29 cellular contexts compared by ENCODE assay signal in the genomic region with DNA sequence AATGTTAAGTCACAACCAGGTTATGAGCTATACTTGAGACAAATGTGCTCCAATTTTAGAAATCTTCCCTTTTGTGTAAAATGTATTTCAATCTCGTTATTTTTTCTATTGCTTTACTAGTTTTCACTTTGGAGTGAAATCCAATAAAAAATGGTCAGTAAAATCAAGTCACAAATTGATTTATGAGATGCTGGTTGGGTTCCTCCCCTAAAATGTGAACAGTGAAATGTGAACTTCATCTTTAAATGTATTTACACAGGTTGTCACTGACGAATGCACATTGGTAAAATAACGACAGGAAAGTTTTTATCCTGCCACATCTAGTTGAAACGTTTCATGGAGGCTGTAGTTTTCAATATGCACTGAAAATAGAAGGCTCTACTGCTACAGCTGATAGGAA. TPM values are rescaled to one million over a fixed set of nuclear protein-coding genes. Genes with fewer than 3 reads are reported as not detected.
A peak's percentile ranks its signal among the peaks of the same experiment; 100 is the strongest.
DNase-seq lines count a peak whose midpoint lies in the region; ATAC-seq and TF ChIP-seq lines count a peak whose summit lies in the region.
"Had no signal": no experiment of that assay in that cellular context is flagged by ENCODE, and none has a peak within 500 bp of the region (broad histone marks: within the 10 kb centered on the region; RNA-seq: fewer than 3 reads in every experiment).

No MANE protein-coding gene starts in this region.

- H3K9me3 Mint-ChIP-seq in activated naive CD4-positive, alpha-beta T cell treated with anti-CD3 and anti-CD28 coated beads for 36 hours: peaks cover 6% of the 10 kb centered on the region
- H3K9me3 Mint-ChIP-seq: CD8-positive, alpha-beta T cell had no signal

- ATAC-seq in gastrocnemius medialis (no peak), HG03097 (IDR thresholded peaks at IDR 0.05; ENCODE audit: low FRiP score, unreplicated experiment) (no peak)
- ATAC-seq: CD8-positive, alpha-beta T cell; Right ventricle myocardium inferior; SK-N-SH treated with all-trans-retinoic acid at 6 μM for 48 hours had no signal

- H3K27ac ChIP-seq in gastrocnemius medialis: peak overlapping the region; percentile 63 to 77 (median 73)
- H3K27ac ChIP-seq: HL-60, PC-9, SJCRH30 had no signal

- H3K36me3 ChIP-seq in endocrine pancreas (ENCODE audit: control insufficient read depth, insufficient read depth, low read length) (no peaks in the 10 kb centered on the region), gastrocnemius medialis (no peaks in the 10 kb centered on the region)
- H3K36me3 ChIP-seq: SJCRH30 had no signal

- POLR2A ChIA-PET in HEK293T (lab: Yijun Ruan, JAX): interaction anchor here (0.6 kb wide), 1 partner anchor 255 kb away, joined by 3 read pairs; no protein-coding TSS in a partner anchor

- no peaks in the 10 kb centered on the region for H3K27me3 Mint-ChIP-seq in activated naive CD4-positive, alpha-beta T cell treated with anti-CD3 and anti-CD28 coated beads for 36 hours (ENCODE audit: low read depth)

- peak overlapping the region; percentile 97 for H3K4me3 ChIP-seq in endocrine pancreas (ENCODE audit: control insufficient read depth, insufficient read depth, low read length)
- H3K4me3 ChIP-seq in gastrocnemius medialis: peak overlapping the region in 3 of 4 donors; percentile 35 to 38 (median 37)
- H3K4me3 ChIP-seq: PC-9, SJCRH30 had no signal

- peaks cover 55% of the 10 kb centered on the region for H3K4me1 Mint-ChIP-seq in activated naive CD4-positive, alpha-beta T cell treated with anti-CD3 and anti-CD28 coated beads for 36 hours (ENCODE audit: low read depth)

- no peak for TF ChIP-seq CTCF in gastrocnemius medialis (IDR thresholded peaks at IDR 0.05 in 4 of 5, conservative IDR thresholded peaks at IDR 0.05 in 1 of 5)

- in situ Hi-C loops in gastrocnemius medialis (cut with MboI; ENCODE audit: low sequenced_read_pairs in 4 of 4): loop anchor here in 1 of 4 donors (25.0 kb wide), 1 partner anchor 1087 kb away; no protein-coding TSS in a partner anchor

- H3K9me3 ChIP-seq in endocrine pancreas (ENCODE audit: control insufficient read depth, low read length): no peaks in the 10 kb centered on the region
- no peaks in the 10 kb centered on the region for H3K9me3 ChIP-seq in gastrocnemius medialis
- H3K9me3 ChIP-seq: Caco-2 had no signal

- H3K4me1 ChIP-seq in endocrine pancreas (ENCODE audit: control insufficient read depth, insufficient read depth, low read length) (peaks cover 12% of the 10 kb centered on the region), gastrocnemius medialis (peaks cover 35 to 39% of the 10 kb centered on the region in 2 donors)
- H3K4me1 ChIP-seq: Caco-2 had no signal

- intact Hi-C loops in activated naive CD4-positive, alpha-beta T cell treated with anti-CD3 and anti-CD28 coated beads for 36 hours (cut with micrococcal nuclease): no loop called here
- intact Hi-C loops in gastrocnemius medialis (cut with DNase I; ENCODE audit: low total_unique reads): loop anchor here (2.0 kb wide), 1 partner anchor 82 kb away; no protein-coding TSS in a partner anchor

- DNase-seq in activated naive CD4-positive, alpha-beta T cell treated with anti-CD3 and anti-CD28 coated beads for 36 hours: no peak
- no peak for DNase-seq in activated naive CD4-positive, alpha-beta T cell (lab: John Stamatoyannopoulos, UW)
- DNase-seq in HEK293T (ENCODE audit: extremely low spot score) (no peak), gastrocnemius medialis (no peak)
- no peak for DNase-seq in central memory CD4-positive, alpha-beta T cell
- DNase-seq: C1 segment of cervical spinal cord; Caco-2; CD8-positive, alpha-beta T cell; DMS 273 treated with DMSO at 0.1 percent for 48 hours; DMS79 treated with DMSO at 0.1 percent for 48 hours; GF-D8; GOT3; HCEC 1CT; Karpas-422; MV-4-11; NCI-H1105; NCI-H1436 treated with DMSO at 0.1 percent for 48 hours; NCI-H187 treated with DMSO at 0.1 percent for 48 hours; NCI-H2107; NCI-H446; NCI-H524 treated with DMSO at 0.1 percent for 48 hours; NCI-H774; PC-9; SJCRH30 had no signal

- no peak overlapping the region for H3K9ac ChIP-seq in endocrine pancreas (ENCODE audit: control insufficient read depth, insufficient read depth, low read length)

- H3K27me3 ChIP-seq in endocrine pancreas (ENCODE audit: control insufficient read depth, insufficient read depth, low read length) (no peaks in the 10 kb centered on the region), gastrocnemius medialis (no peaks in the 10 kb centered on the region)
- H3K27me3 ChIP-seq: SJCRH30 had no signal

- no peak overlapping the region for H3K4me3 Mint-ChIP-seq in activated naive CD4-positive, alpha-beta T cell treated with anti-CD3 and anti-CD28 coated beads for 36 hours
- H3K4me3 Mint-ChIP-seq: CD8-positive, alpha-beta T cell had no signal

- H3K36me3 Mint-ChIP-seq in activated naive CD4-positive, alpha-beta T cell treated with anti-CD3 and anti-CD28 coated beads for 36 hours (ENCODE audit: low read depth): peaks cover 20% of the 10 kb centered on the region
- H3K36me3 Mint-ChIP-seq: CD8-positive, alpha-beta T cell had no signal

- CTCF ChIA-PET in activated naive CD4-positive, alpha-beta T cell treated with anti-CD3 and anti-CD28 coated beads for 36 hours (lab: Charles Lee): interaction anchor here (0.7 kb wide), 1 partner anchor 78 kb away, joined by 4 read pairs; no protein-coding TSS in a partner anchor
- CTCF ChIA-PET in HEK293T (lab: Yijun Ruan, JAX): no interaction called here

- no peak for TF ChIP-seq POLR2A in gastrocnemius medialis (IDR thresholded peaks at IDR 0.05)

- H3K27ac Mint-ChIP-seq in activated naive CD4-positive, alpha-beta T cell treated with anti-CD3 and anti-CD28 coated beads for 36 hours: peak overlapping the region; percentile 13
- H3K27ac Mint-ChIP-seq: CD8-positive, alpha-beta T cell had no signal

TF ChIP-seq in HEK293T, 16 proteins besides CTCF, POLR2A, EP300 and RAD21:
- no peak for TF ChIP-seq ZNF384 (IDR thresholded peaks at IDR 0.05)
- TF ChIP-seq, protein P1, sequence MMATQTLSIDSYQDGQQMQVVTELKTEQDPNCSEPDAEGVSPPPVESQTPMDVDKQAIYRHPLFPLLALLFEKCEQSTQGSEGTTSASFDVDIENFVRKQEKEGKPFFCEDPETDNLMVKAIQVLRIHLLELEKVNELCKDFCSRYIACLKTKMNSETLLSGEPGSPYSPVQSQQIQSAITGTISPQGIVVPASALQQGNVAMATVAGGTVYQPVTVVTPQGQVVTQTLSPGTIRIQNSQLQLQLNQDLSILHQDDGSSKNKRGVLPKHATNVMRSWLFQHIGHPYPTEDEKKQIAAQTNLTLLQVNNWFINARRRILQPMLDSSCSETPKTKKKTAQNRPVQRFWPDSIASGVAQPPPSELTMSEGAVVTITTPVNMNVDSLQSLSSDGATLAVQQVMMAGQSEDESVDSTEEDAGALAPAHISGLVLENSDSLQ (IDR thresholded peaks at IDR 0.05): peak; percentile 76

RNA-seq across cellular contexts. Expression of gene COX10, which starts 55.5 kb away (rescaled TPM):
- total RNA-seq in activated naive CD4-positive, alpha-beta T cell treated with anti-CD3 and anti-CD28 coated beads for 36 hours: 10 to 100 TPM; 29.9 to 30.6 TPM
- total RNA-seq in gastrocnemius medialis: 100 to 1,000 TPM in 1 of 4 donors, 10 to 100 TPM in 3; 70.6 to 123 (median 87.3) TPM
